In the genomic region with DNA sequence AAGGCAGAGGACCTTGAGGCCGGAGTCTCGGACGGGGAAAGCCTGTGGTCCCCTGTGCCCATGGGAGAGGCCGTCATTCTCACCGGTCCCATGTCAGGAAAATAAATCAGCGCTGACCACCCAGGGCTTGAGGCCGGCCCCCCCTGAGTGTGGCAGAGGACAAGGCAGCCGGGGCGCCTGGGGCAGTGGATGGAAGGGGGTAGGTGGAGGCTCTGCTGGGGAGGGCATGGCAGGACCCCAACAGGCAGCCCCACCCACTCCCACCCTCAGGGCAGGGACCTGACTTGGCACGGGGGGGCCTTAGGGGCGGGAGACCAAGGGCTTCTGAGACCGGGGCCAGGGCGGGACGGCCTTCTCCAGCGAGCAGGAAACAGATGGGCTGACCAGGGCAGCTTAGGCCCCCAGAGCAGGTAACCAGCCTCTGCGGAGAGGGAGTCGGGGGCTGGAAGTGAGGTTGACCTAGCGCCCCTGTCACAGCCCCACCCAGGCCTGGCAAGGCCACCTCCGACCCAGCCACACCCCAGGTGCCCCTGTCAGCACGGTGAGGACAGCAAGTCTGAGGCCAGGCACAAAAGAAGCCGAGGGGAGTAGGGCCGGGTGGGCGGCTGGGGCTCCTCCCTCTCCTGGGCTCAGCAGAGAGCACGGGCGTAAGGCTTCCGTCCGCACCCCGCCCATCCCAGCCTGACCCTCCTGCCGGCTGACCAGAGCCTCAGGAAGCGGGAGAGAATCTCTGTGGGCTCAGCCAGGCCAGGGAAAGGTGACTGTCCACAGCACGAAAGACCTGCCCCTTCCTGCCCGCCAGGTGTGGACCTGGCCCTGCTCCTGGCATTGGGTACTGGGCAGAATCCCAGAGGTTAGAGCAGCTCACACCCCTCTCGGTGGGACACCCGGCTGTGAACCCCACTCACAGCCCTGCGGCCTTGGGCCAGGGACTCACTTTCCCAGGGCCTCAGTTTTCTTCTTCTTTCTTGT, we compare ENCODE assay signal across 18 cellular contexts.
DNase-seq lines count a peak whose midpoint lies in the region; ATAC-seq and TF ChIP-seq lines count a peak whose summit lies in the region.
"Had no signal": no experiment of that assay in that cellular context is flagged by ENCODE, and none has a peak within 500 bp of the region (broad histone marks: within the 10 kb centered on the region; RNA-seq: fewer than 3 reads in every experiment).

No MANE protein-coding gene starts in this region.

- no peak overlapping the region for H3K4me2 ChIP-seq in H9 (ENCODE audit: insufficient read depth, insufficient read length, low read length)
- H3K4me2 ChIP-seq: PC-9 had no signal

- H3K27me3 ChIP-seq in H9 (ENCODE audit: insufficient read depth, low read length), result no peaks in the 10 kb centered on the region

- no peak overlapping the region for H3K4ac ChIP-seq in H9 (ENCODE audit: low read depth, low read length)

- no peaks in the 10 kb centered on the region for H3K27me3 Mint-ChIP-seq in activated CD4-positive, alpha-beta memory T cell treated with anti-CD3 and anti-CD28 coated beads for 36 hours
- H3K27me3 Mint-ChIP-seq in activated CD4-positive, alpha-beta memory T cell treated with anti-CD3 and anti-CD28 coated beads, Interleukin-2, amount 10 ng/mL, durations not matched to agents 7 days and 5 days, result peaks cover 4% of the 10 kb centered on the region
- peaks cover 32% of the 10 kb centered on the region for H3K27me3 Mint-ChIP-seq in H9 (ENCODE audit: low read depth)
- H3K27me3 Mint-ChIP-seq: activated CD4-positive, alpha-beta T cell treated with anti-CD3 and anti-CD28 coated beads for 36 hours; naive B cell; stimulated activated naive CD8-positive, alpha-beta T cell treated with anti-CD3 and anti-CD28 coated beads, Interleukin-15, Interleukin-2, amounts not matched to agents 100 ng/mL and 50 ng/mL, for 24 hours had no signal

- no peak overlapping the region for H3K4me3 Mint-ChIP-seq in activated CD4-positive, alpha-beta memory T cell treated with anti-CD3 and anti-CD28 coated beads for 36 hours
- H3K4me3 Mint-ChIP-seq in activated CD4-positive, alpha-beta memory T cell treated with anti-CD3 and anti-CD28 coated beads, Interleukin-2, amount 10 ng/mL, durations not matched to agents 7 days and 5 days, result no peak overlapping the region
- H3K4me3 Mint-ChIP-seq in H9, result no peak overlapping the region; a peak in 1 of 5 replicates
- H3K4me3 Mint-ChIP-seq: activated CD4-positive, alpha-beta T cell treated with anti-CD3 and anti-CD28 coated beads for 36 hours; stimulated activated naive CD8-positive, alpha-beta T cell treated with anti-CD3 and anti-CD28 coated beads, Interleukin-15, Interleukin-2, amounts not matched to agents 100 ng/mL and 50 ng/mL, for 24 hours had no signal

- H4K20me1 ChIP-seq in H9 (ENCODE audit: control insufficient read depth, insufficient read depth, insufficient read length), result no peaks in the 10 kb centered on the region

- H3K4me1 ChIP-seq in H9 (ENCODE audit: insufficient read depth, low read length), result no peaks in the 10 kb centered on the region

- no peak for TF ChIP-seq CTCF in H9 (conservative IDR thresholded peaks at IDR 0.05)

- H2BK20ac ChIP-seq in H9 (ENCODE audit: low read depth, low read length, poor library complexity, severe bottlenecking), result no peak overlapping the region

- H3K27ac ChIP-seq in H9 (ENCODE audit: insufficient read length, low read depth, low read length), result no peak overlapping the region
- H3K27ac ChIP-seq: gastrocnemius medialis, PC-9 had no signal

- H2BK12ac ChIP-seq in H9 (ENCODE audit: insufficient read length, low read depth, low read length), result no peak overlapping the region

- intact Hi-C loops in activated CD4-positive, alpha-beta memory T cell treated with anti-CD3 and anti-CD28 coated beads for 36 hours (cut with micrococcal nuclease), result no loop called here
- intact Hi-C loops in cardiac septum (cut with DNase I) (no loop called here), posterior cingulate gyrus (cut with DNase I) (no loop called here)

- no peak overlapping the region for H3K56ac ChIP-seq in H9 (ENCODE audit: insufficient read length, low read depth, low read length)

- no peak overlapping the region for H2BK15ac ChIP-seq in H9 (ENCODE audit: low read depth, low read length)

- no peaks in the 10 kb centered on the region for H3K9me3 ChIP-seq in H9 (ENCODE audit: control insufficient read depth, low read depth, low read length)
- H3K9me3 ChIP-seq: gastrocnemius medialis had no signal

- peaks cover 23% of the 10 kb centered on the region for H3K4me1 Mint-ChIP-seq in activated CD4-positive, alpha-beta memory T cell treated with anti-CD3 and anti-CD28 coated beads for 36 hours (ENCODE audit: low read depth)
- H3K4me1 Mint-ChIP-seq in activated CD4-positive, alpha-beta memory T cell treated with anti-CD3 and anti-CD28 coated beads, Interleukin-2, amount 10 ng/mL, durations not matched to agents 7 days and 5 days, result peaks cover 21% of the 10 kb centered on the region
- H3K4me1 Mint-ChIP-seq in H9, result peaks cover 4 to 23% of the 10 kb centered on the region in 2 experiments; a peak in 3 of 4 replicates

- no peak overlapping the region for H4K5ac ChIP-seq in H9 (ENCODE audit: insufficient read length, low read depth, low read length)

- no peak overlapping the region for H3K9ac ChIP-seq in H9 (ENCODE audit: extremely low read depth, insufficient read length, low read length)

- CTCF ChIA-PET in activated CD4-positive, alpha-beta memory T cell treated with anti-CD3 and anti-CD28 coated beads for 36 hours (lab: Charles Lee), result no interaction called here
- CTCF ChIA-PET in activated CD4-positive, alpha-beta memory T cell treated with anti-CD3 and anti-CD28 coated beads, Interleukin-2, amount 10 ng/mL, durations not matched to agents 7 days and 5 days (lab: Charles Lee), result no interaction called here

- POLR2A ChIA-PET in activated CD4-positive, alpha-beta memory T cell treated with anti-CD3 and anti-CD28 coated beads for 36 hours (lab: Charles Lee), result no interaction called here
- POLR2A ChIA-PET in activated CD4-positive, alpha-beta memory T cell treated with anti-CD3 and anti-CD28 coated beads, Interleukin-2, amount 10 ng/mL, durations not matched to agents 7 days and 5 days (lab: Charles Lee), result no interaction called here

- H3K18ac ChIP-seq in H9 (ENCODE audit: insufficient read length, low read depth, low read length), result no peak overlapping the region

- H4K8ac ChIP-seq in H9 (replicated peaks; ENCODE audit: insufficient read length, low read depth, low read length), result no peak overlapping the region

- H3K79me1 ChIP-seq in H9 (ENCODE audit: insufficient read depth, low read depth, low read length, poor library complexity, severe bottlenecking), result no peaks in the 10 kb centered on the region

- H3K14ac ChIP-seq in H9 (ENCODE audit: insufficient read depth, low read length), result no peak overlapping the region

- H4K91ac ChIP-seq in H9 (ENCODE audit: insufficient read length, low read depth, low read length), result no peak overlapping the region

- ATAC-seq in GM21360 (IDR thresholded peaks at IDR 0.05; ENCODE audit: unreplicated experiment), result no peak
- ATAC-seq: activated CD4-positive, alpha-beta T cell treated with anti-CD3 and anti-CD28 coated beads for 36 hours; gastrocnemius medialis had no signal

- H3K27ac Mint-ChIP-seq in activated CD4-positive, alpha-beta memory T cell treated with anti-CD3 and anti-CD28 coated beads for 36 hours, result no peak overlapping the region
- H3K27ac Mint-ChIP-seq in activated CD4-positive, alpha-beta memory T cell treated with anti-CD3 and anti-CD28 coated beads, Interleukin-2, amount 10 ng/mL, durations not matched to agents 7 days and 5 days, result no peak overlapping the region
- H3K27ac Mint-ChIP-seq in H9, result no peak overlapping the region
- H3K27ac Mint-ChIP-seq: activated CD4-positive, alpha-beta T cell treated with anti-CD3 and anti-CD28 coated beads for 36 hours; stimulated activated naive CD8-positive, alpha-beta T cell treated with anti-CD3 and anti-CD28 coated beads, Interleukin-15, Interleukin-2, amounts not matched to agents 100 ng/mL and 50 ng/mL, for 24 hours had no signal

- H3K23ac ChIP-seq in H9 (ENCODE audit: insufficient read length, low read depth, low read length), result no peak overlapping the region

- H2AFZ ChIP-seq in H9 (ENCODE audit: low read length), result no peak overlapping the region
- H2AFZ ChIP-seq: PC-9 had no signal

- H2BK120ac ChIP-seq in H9 (ENCODE audit: low read depth, low read length, poor library complexity, severe bottlenecking), result no peak overlapping the region

- no CpG with 5 or more reads among the region's 35 CpGs for WGBS in H9 (ENCODE audit: extremely low coverage, insufficient read length, low lambda C conversion rate)

- H3K79me2 ChIP-seq in H9 (ENCODE audit: insufficient read depth, low read length), result no peaks in the 10 kb centered on the region

- peak; percentile 6 for DNase-seq in activated CD4-positive, alpha-beta memory T cell treated with anti-CD3 and anti-CD28 coated beads for 36 hours
- no peak for DNase-seq in activated CD4-positive, alpha-beta memory T cell treated with anti-CD3 and anti-CD28 coated beads, Interleukin-2, amount 10 ng/mL, durations not matched to agents 7 days and 5 days
- DNase-seq in H9 (peak; percentile 34), cardiac septum (ENCODE audit: low spot score) (peak; percentile 68), posterior cingulate gyrus (peak in 6 of 10 donors; percentile 5 to 71 (median 40)), NCI-H2029 (lab: John Stamatoyannopoulos, UW) (no peak), Ammon's horn (ENCODE audit: low spot score) (no peak)
- DNase-seq: activated CD4-positive, alpha-beta T cell treated with anti-CD3 and anti-CD28 coated beads for 36 hours; activated gamma-delta T cell treated with Interleukin-2 at 50 U/mL for 16 hours; GDM1; KBM-7; naive B cell; NCI-H1417 treated with DMSO at 0.1 percent for 48 hours; NCI-H510A treated with DMSO at 0.1 percent for 48 hours; PC-9 had no signal

- H3T11ph ChIP-seq in H9 (ENCODE audit: low read length), result no peak overlapping the region

- H3K23me2 ChIP-seq in H9 (ENCODE audit: insufficient read length, low read depth, low read length, poor library complexity, severe bottlenecking), result peaks cover 5% of the 10 kb centered on the region

- H3K36me3 Mint-ChIP-seq in activated CD4-positive, alpha-beta memory T cell treated with anti-CD3 and anti-CD28 coated beads for 36 hours, result no peaks in the 10 kb centered on the region
- no peaks in the 10 kb centered on the region for H3K36me3 Mint-ChIP-seq in activated CD4-positive, alpha-beta memory T cell treated with anti-CD3 and anti-CD28 coated beads, Interleukin-2, amount 10 ng/mL, durations not matched to agents 7 days and 5 days (ENCODE audit: low read depth)
- peaks cover 0 to 7% (median 3%) of the 10 kb centered on the region in 3 experiments; a peak in 2 of 7 replicates for H3K36me3 Mint-ChIP-seq in H9 (ENCODE audit: insufficient read depth in 1 of 3, low read depth in 3 of 3)

- no peaks in the 10 kb centered on the region for H3K9me3 Mint-ChIP-seq in activated CD4-positive, alpha-beta memory T cell treated with anti-CD3 and anti-CD28 coated beads for 36 hours
- H3K9me3 Mint-ChIP-seq in activated CD4-positive, alpha-beta memory T cell treated with anti-CD3 and anti-CD28 coated beads, Interleukin-2, amount 10 ng/mL, durations not matched to agents 7 days and 5 days, result no peaks in the 10 kb centered on the region
- H3K9me3 Mint-ChIP-seq in H9, result no peaks in the 10 kb centered on the region; a peak in 1 of 5 replicates
- H3K9me3 Mint-ChIP-seq: stimulated activated naive CD8-positive, alpha-beta T cell treated with anti-CD3 and anti-CD28 coated beads, Interleukin-15, Interleukin-2, amounts not matched to agents 100 ng/mL and 50 ng/mL, for 24 hours had no signal

- H2BK5ac ChIP-seq in H9 (ENCODE audit: insufficient read length, low read length), result no peak overlapping the region

- H2AK5ac ChIP-seq in H9 (ENCODE audit: insufficient read length, low read length), result no peak overlapping the region

Comparison
In these comparisons a context has a peak if more than half of its experiments do, and no peak if none do; other contexts are left out.
1. DNase-seq: peak in activated CD4-positive, alpha-beta memory T cell treated with anti-CD3 and anti-CD28 coated beads for 36 hours (single experiment), H9 (single experiment), cardiac septum (single experiment) and posterior cingulate gyrus (6 of 10); none in activated CD4-positive, alpha-beta memory T cell treated with anti-CD3 and anti-CD28 coated beads, Interleukin-2, amount 10 ng/mL, durations not matched to agents 7 days and 5 days (single experiment), NCI-H2029 (single experiment) and Ammon's horn (single experiment).